7 cellular contexts compared by ENCODE assay signal in the genomic region with DNA sequence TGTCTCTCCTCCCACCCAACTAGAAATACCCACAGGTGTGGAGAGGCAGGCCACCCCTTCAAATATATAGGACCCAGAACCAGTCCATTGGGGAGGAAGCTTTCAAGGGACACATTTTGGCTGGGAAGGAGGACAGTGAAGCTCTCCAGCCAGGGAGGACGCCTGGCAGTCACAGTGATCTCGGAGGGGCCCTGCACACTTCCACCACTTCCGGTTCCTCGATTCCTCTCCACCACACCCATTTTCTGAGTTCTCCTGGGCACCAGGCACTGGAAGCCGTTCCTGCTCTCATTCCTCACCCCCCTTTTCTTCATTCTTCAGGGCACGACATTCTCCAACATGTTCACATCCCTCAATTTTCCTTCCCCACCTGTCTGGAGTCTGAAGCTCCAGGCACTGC. TPM values are rescaled to one million over a fixed set of nuclear protein-coding genes. Genes with fewer than 3 reads are reported as not detected.
A peak's percentile ranks its signal among the peaks of the same experiment; 100 is the strongest.
DNase-seq lines count a peak whose midpoint lies in the region; ATAC-seq lines count a peak whose summit lies in the region.

No MANE protein-coding gene starts in this region.

- H3K4me3 Mint-ChIP-seq in activated T-cell treated with anti-CD3 and anti-CD28 coated beads, Interleukin-2, amount 50 U/mL, for 72 hours: peak overlapping the region; percentile 84 to 88
- peak overlapping the region; percentile 75 to 95 (median 89) for H3K4me3 Mint-ChIP-seq in naive thymus-derived CD8-positive, alpha-beta T cell

- H3K4me1 Mint-ChIP-seq in activated T-cell treated with anti-CD3 and anti-CD28 coated beads, Interleukin-2, amount 50 U/mL, for 72 hours (ENCODE audit: low read depth): peaks cover 76% of the 10 kb centered on the region
- peaks cover 45 to 75% (median 65%) of the 10 kb centered on the region in 4 donors for H3K4me1 Mint-ChIP-seq in naive thymus-derived CD8-positive, alpha-beta T cell

- ATAC-seq in activated T-cell treated with anti-CD3 and anti-CD28 coated beads, Interleukin-2, amount 50 U/mL, for 72 hours (replicated peaks in 1 of 2): peak in 1 of 2 donors; percentile 23
- ATAC-seq in naive thymus-derived CD8-positive, alpha-beta T cell: no peak
- ATAC-seq in HG03196 (IDR thresholded peaks at IDR 0.05; ENCODE audit: unreplicated experiment): no peak
- no peak for ATAC-seq in GM21529 (IDR thresholded peaks at IDR 0.05; ENCODE audit: unreplicated experiment)

- POLR2A ChIA-PET in naive thymus-derived CD8-positive, alpha-beta T cell (lab: Charles Lee): interaction anchor here (0.6 to 23.8 kb wide), 4 partner anchors 13 to 236 kb away, joined by 3 to 562 read pairs (median 4); a partner anchor contains a TSS

- H3K9me3 Mint-ChIP-seq in activated T-cell treated with anti-CD3 and anti-CD28 coated beads, Interleukin-2, amount 50 U/mL, for 72 hours: no peaks in the 10 kb centered on the region
- H3K9me3 Mint-ChIP-seq in naive thymus-derived CD8-positive, alpha-beta T cell: no peaks in the 10 kb centered on the region

- H3K36me3 Mint-ChIP-seq in activated T-cell treated with anti-CD3 and anti-CD28 coated beads, Interleukin-2, amount 50 U/mL, for 72 hours (ENCODE audit: insufficient read depth in 2 of 2): peaks cover 2 to 10% of the 10 kb centered on the region in 2 donors
- H3K36me3 Mint-ChIP-seq in naive thymus-derived CD8-positive, alpha-beta T cell: peaks cover 6 to 10% (median 9%) of the 10 kb centered on the region in 3 donors

- DNase-seq in GF-D8 (lab: John Stamatoyannopoulos, UW) (peak; percentile 37), Kasumi-1 (lab: John Stamatoyannopoulos, UW) (peak; percentile 64 to 65), OCI-M2 (lab: John Stamatoyannopoulos, UW; ENCODE audit: unreplicated experiment) (no peak)
- no peak for DNase-seq in activated T-cell treated with anti-CD3 and anti-CD28 coated beads, Interleukin-2, amount 50 U/mL, for 72 hours
- peak in 1 of 10 donors; percentile 26 for DNase-seq in naive thymus-derived CD8-positive, alpha-beta T cell

- peak overlapping the region; percentile 98 for H3K27ac Mint-ChIP-seq in activated T-cell treated with anti-CD3 and anti-CD28 coated beads, Interleukin-2, amount 50 U/mL, for 72 hours
- H3K27ac Mint-ChIP-seq in naive thymus-derived CD8-positive, alpha-beta T cell: peak overlapping the region; percentile 92 to 100 (median 97)

- H3K27me3 Mint-ChIP-seq in activated T-cell treated with anti-CD3 and anti-CD28 coated beads, Interleukin-2, amount 50 U/mL, for 72 hours (ENCODE audit: low read depth): no peaks in the 10 kb centered on the region
- H3K27me3 Mint-ChIP-seq in naive thymus-derived CD8-positive, alpha-beta T cell: no peaks in the 10 kb centered on the region

RNA-seq across cellular contexts. Expression of a gene that starts 30.4 kb away (rescaled TPM):
- 10 to 100 TPM; 38.4 to 41.7 TPM for total RNA-seq in activated T-cell treated with anti-CD3 and anti-CD28 coated beads, Interleukin-2, amount 50 U/mL, for 72 hours
- 10 to 100 TPM; 56.7 to 59.1 TPM for total RNA-seq in naive thymus-derived CD8-positive, alpha-beta T cell
- polyA plus RNA-seq in naive thymus-derived CD8-positive, alpha-beta T cell: 10 to 100 TPM; 16.7 to 44.2 (median 19.8) TPM

Comparison
In these comparisons a context has a peak if more than half of its experiments do, and no peak if none do; other contexts are left out.
1. DNase-seq: peak in GF-D8 (single experiment) and Kasumi-1 (2 of 2); none in activated T-cell treated with anti-CD3 and anti-CD28 coated beads, Interleukin-2, amount 50 U/mL, for 72 hours (0 of 2) and OCI-M2 (single experiment).